In the genomic region with DNA sequence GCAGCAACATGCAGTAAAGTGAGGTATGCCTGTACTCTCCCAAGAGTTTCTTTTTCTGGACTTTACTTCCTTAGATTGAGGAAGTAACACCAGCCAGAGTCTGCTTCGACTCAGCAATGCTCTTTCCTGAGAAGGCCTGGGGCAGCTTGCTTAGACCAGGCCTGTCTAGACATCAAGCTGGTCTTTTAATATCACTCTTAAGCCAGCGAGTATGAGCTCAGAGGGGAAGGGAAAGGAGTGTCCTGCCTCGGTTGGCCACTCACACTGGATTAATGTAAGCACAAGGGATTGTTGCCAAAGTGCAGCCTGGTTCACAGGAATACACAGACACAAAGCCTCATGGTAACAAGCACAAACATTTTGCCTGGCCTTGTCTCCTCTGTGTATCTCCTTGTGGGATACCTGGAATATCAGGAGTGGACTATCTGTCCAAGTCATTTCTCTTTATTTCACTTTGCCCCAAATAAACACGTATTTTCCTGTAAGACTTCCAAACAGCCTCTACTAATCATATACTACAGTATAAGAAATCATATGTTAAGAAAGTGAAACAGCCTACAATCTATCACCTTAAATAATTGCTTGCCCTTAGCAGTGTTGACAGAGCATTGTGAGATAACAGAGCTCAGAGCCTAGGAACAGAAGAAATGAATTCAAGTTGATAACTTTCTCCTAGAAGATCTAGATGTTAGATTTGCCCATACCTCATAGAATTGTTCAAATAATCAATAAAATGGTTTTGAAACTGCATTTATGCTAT, we compare ENCODE assay signal across 17 cellular contexts.
DNase-seq lines count a peak whose midpoint lies in the region; ATAC-seq and TF ChIP-seq lines count a peak whose summit lies in the region.
"Had no signal": no experiment of that assay in that cellular context is flagged by ENCODE, and none has a peak within 500 bp of the region (broad histone marks: within the 10 kb centered on the region; RNA-seq: fewer than 3 reads in every experiment).

No MANE protein-coding gene starts in this region.

- peak overlapping the region; percentile 50 for H2AFZ ChIP-seq in IMR-90 (replicated peaks; ENCODE audit: low read length, poor library complexity)

- CTCF ChIA-PET in IMR-90 (lab: Yijun Ruan, JAX), result interaction anchor here (0.6 kb wide), 1 partner anchor 12 kb away, joined by 3 read pairs; no protein-coding TSS in a partner anchor

- no TSS peak for BruUV-seq in IMR-90 (replicated peaks; lab: Mats Ljungman, UMichigan)

- H4K8ac ChIP-seq in IMR-90 (ENCODE audit: low read depth in 2 of 2, low read length in 2 of 2) (0 out of 4 replicates have a peak overlapping the region, but pooled peaks of 1 of the 2 experiments have one; percentile 34), mesendoderm (ENCODE audit: low read depth, low read length) (no peak overlapping the region)

- no peak overlapping the region for H3K56ac ChIP-seq in IMR-90 (ENCODE audit: extremely low read depth, insufficient read depth, low read length)
- H3K56ac ChIP-seq in mesendoderm (ENCODE audit: low read length), result no peak overlapping the region

- TF ChIP-seq CTCF in IMR-90 (conservative IDR thresholded peaks at IDR 0.05; ENCODE audit: low read depth, low read length) (no peak), brain microvascular endothelial cell (IDR thresholded peaks at IDR 0.05; ENCODE audit: low read depth, low read length, missing control alignments) (no peak)

- no peak overlapping the region; the same call in 1 of the 2 replicates for H4K91ac ChIP-seq in IMR-90 (ENCODE audit: insufficient read depth, low read depth, low read length)

- ATAC-seq in IMR-90 (ENCODE audit: low read depth) (peak; percentile 42), GM18909 (IDR thresholded peaks at IDR 0.05; ENCODE audit: poor library complexity, unreplicated experiment) (no peak)
- ATAC-seq: heart right ventricle; left lobe of liver; natural killer cell treated with Interleukin-12 subunit alpha and Interleukin-12 subunit beta and Interleukin-15 and Interleukin-18, amount 100 ng/mL, for 72 hours had no signal

- 67% methylated on average over 1 of the region's 4 CpGs; no CpG with 5 or more reads in 1 of the 2 experiments for WGBS in IMR-90 (ENCODE audit: extremely low coverage in 2 of 2, insufficient read length in 1 of 2), 2 experiments
- WGBS in mesendoderm (ENCODE audit: extremely low coverage, insufficient coverage, low lambda C conversion rate), result no CpG with 5 or more reads among the region's 4 CpGs

- no peaks in the 10 kb centered on the region for H4K20me1 ChIP-seq in IMR-90 (ENCODE audit: insufficient read depth, low read length)

- H2BK120ac ChIP-seq in IMR-90 (ENCODE audit: low read depth, low read length) (no peak overlapping the region), mesendoderm (ENCODE audit: low read depth, low read length) (no peak overlapping the region)

- TF ChIP-seq RAD21 in IMR-90 (IDR thresholded peaks at IDR 0.05; ENCODE audit: low read length), result no peak

- TF ChIP-seq POLR2A in IMR-90 (IDR thresholded peaks at IDR 0.05; ENCODE audit: low read depth, low read length), result no peak

- POLR2A ChIA-PET in IMR-90 (lab: Charles Lee; ENCODE audit: unreplicated experiment), result no interaction called here

- H4K5ac ChIP-seq in IMR-90 (ENCODE audit: low read depth, low read length) (no peak overlapping the region), mesendoderm (ENCODE audit: low read length) (no peak overlapping the region)

- H3K18ac ChIP-seq in IMR-90 (ENCODE audit: low read depth, low read length), result no peak overlapping the region
- H3K18ac ChIP-seq in mesendoderm (ENCODE audit: low read length), result no peak overlapping the region

- DNase-seq in AML-193 (lab: John Stamatoyannopoulos, UW) (peak; percentile 15 to 37), IMR-90 (peak; percentile 17), brain microvascular endothelial cell (peak; percentile 6), mesendoderm (peak; percentile 4), NCI-H146 (lab: John Stamatoyannopoulos, UW) (no peak), COLO668 (lab: John Stamatoyannopoulos, UW; ENCODE audit: unreplicated experiment) (no peak)
- DNase-seq in stimulated activated CD4-positive, alpha-beta T cell treated with anti-CD3 and anti-CD28 coated beads, Interleukin-1b, Interleukin-23, amount 100 ng/mL, for 48 hours, result no peak
- DNase-seq: activated CD4-positive, alpha-beta T cell treated with anti-CD3 and anti-CD28 coated beads, Interleukin-2, amount 50 U/mL, for 4 hours; adrenal gland; heart right ventricle; NCI-H1048; NCI-H82; Right ventricle myocardium superior; thyroid gland had no signal

- intact Hi-C loops in IMR-90 (cut with micrococcal nuclease), result no loop called here

- no peaks in the 10 kb centered on the region for H3K79me2 ChIP-seq in mesendoderm (ENCODE audit: control insufficient read depth, insufficient read depth, low read length)

- H2BK20ac ChIP-seq in IMR-90 (ENCODE audit: low read depth, low read length), result no peak overlapping the region

- H3K4me3 ChIP-seq in IMR-90 (ENCODE audit: insufficient read depth, low read depth, low read length) (no peak overlapping the region), brain microvascular endothelial cell (ENCODE audit: low read depth, low read length) (no peak overlapping the region), mesendoderm (ENCODE audit: low read length) (no peak overlapping the region)
- H3K4me3 ChIP-seq: adrenal gland, heart right ventricle, thyroid gland had no signal

- 0 out of 2 replicates have a peak overlapping the region, but pooled peaks have one; percentile 25 for H3K14ac ChIP-seq in IMR-90 (replicated peaks; ENCODE audit: low read depth, low read length)

- H3K23ac ChIP-seq in IMR-90 (ENCODE audit: low read depth, low read length) (peak overlapping the region; percentile 52), mesendoderm (ENCODE audit: low read length) (no peak overlapping the region)

- no peaks in the 10 kb centered on the region for H3K79me1 ChIP-seq in IMR-90 (ENCODE audit: low read depth in 1 of 2, low read length in 2 of 2)
- H3K79me1 ChIP-seq in mesendoderm (ENCODE audit: low read length), result no peaks in the 10 kb centered on the region

- H3K4me2 ChIP-seq in IMR-90 (ENCODE audit: low read depth, low read length) (no peak overlapping the region), mesendoderm (ENCODE audit: low read length) (no peak overlapping the region)

- H3K9me3 ChIP-seq in IMR-90 (ENCODE audit: control insufficient read depth, insufficient read depth, low read length), result peaks cover 4% of the 10 kb centered on the region
- H3K9me3 ChIP-seq: thyroid gland had no signal

- H3K4me1 ChIP-seq in IMR-90 (ENCODE audit: control insufficient read depth, insufficient read depth, low read length) (no peaks in the 10 kb centered on the region), mesendoderm (ENCODE audit: control insufficient read depth, low read depth, low read length) (no peaks in the 10 kb centered on the region)
- H3K4me1 ChIP-seq: adrenal gland, heart right ventricle, thyroid gland had no signal

- H3K9me1 ChIP-seq in IMR-90 (ENCODE audit: insufficient read depth, low read length), result peaks cover 3% of the 10 kb centered on the region; the same call in 1 of the 2 replicates

- H3K27ac ChIP-seq in IMR-90 (ENCODE audit: insufficient read depth, low read length), result no peak overlapping the region
- no peak overlapping the region for H3K27ac ChIP-seq in brain microvascular endothelial cell
- no peak overlapping the region for H3K27ac ChIP-seq in mesendoderm (ENCODE audit: low read depth, low read length)
- H3K27ac ChIP-seq: adrenal gland, heart right ventricle, thyroid gland had no signal

- H2BK15ac ChIP-seq in IMR-90 (ENCODE audit: low read depth, low read length), result no peak overlapping the region
- H2BK15ac ChIP-seq in mesendoderm (replicated peaks; ENCODE audit: low read depth), result no peak overlapping the region

- H3K36me3 ChIP-seq in IMR-90 (ENCODE audit: control insufficient read depth, insufficient read depth, low read length), result no peaks in the 10 kb centered on the region
- H3K36me3 ChIP-seq in brain microvascular endothelial cell (replicated peaks), result no peaks in the 10 kb centered on the region
- H3K36me3 ChIP-seq in mesendoderm (ENCODE audit: control insufficient read depth, insufficient read depth, low read length), result no peaks in the 10 kb centered on the region
- H3K36me3 ChIP-seq: adrenal gland, heart right ventricle, thyroid gland had no signal

- H3K4ac ChIP-seq in IMR-90 (ENCODE audit: low read depth, low read length) (peak overlapping the region; percentile 15; the same call in 1 of the 2 replicates), mesendoderm (ENCODE audit: low read depth, low read length) (no peak overlapping the region)

- in situ Hi-C loops in IMR-90 (cut with MboI; ENCODE audit: low sequenced_read_pairs), result no loop called here
- in situ Hi-C loops in brain microvascular endothelial cell (cut with HindIII; ENCODE audit: low pct_ligation_motif_present, low sequenced_read_pairs), result no loop called here

- H2AK5ac ChIP-seq in IMR-90 (ENCODE audit: low read depth, low read length) (no peak overlapping the region), mesendoderm (ENCODE audit: low read length) (no peak overlapping the region)

- H3K27me3 ChIP-seq in IMR-90 (ENCODE audit: control insufficient read depth, insufficient read depth, low read length) (no peaks in the 10 kb centered on the region), brain microvascular endothelial cell (replicated peaks) (no peaks in the 10 kb centered on the region), mesendoderm (ENCODE audit: insufficient read depth, low read length, poor library complexity) (no peaks in the 10 kb centered on the region)
- H3K27me3 ChIP-seq: adrenal gland, thyroid gland had no signal

- no peak overlapping the region for H2BK5ac ChIP-seq in IMR-90 (ENCODE audit: low read depth, low read length, poor library complexity, severe bottlenecking)
- no peak overlapping the region for H2BK5ac ChIP-seq in mesendoderm (ENCODE audit: low read length)

- H3K9ac ChIP-seq in IMR-90 (ENCODE audit: low read depth, low read length) (no peak overlapping the region), mesendoderm (ENCODE audit: low read length) (no peak overlapping the region)

- H2AK9ac ChIP-seq in IMR-90 (replicated peaks; ENCODE audit: low read depth, low read length, poor library complexity), result no peak overlapping the region

- dilution Hi-C loops in IMR-90 (cut with HindIII; ENCODE audit: low sequenced_read_pairs, unreplicated experiment), result no loop called here

TF ChIP-seq in IMR-90, 13 proteins besides CTCF, POLR2A, EP300 and RAD21 (continues in another document):
- TF ChIP-seq MAZ (IDR thresholded peaks at IDR 0.05; ENCODE audit: borderline replicate concordance, low read depth, low read length) (no peak), MAFK (IDR thresholded peaks at IDR 0.05; ENCODE audit: low read depth, low read length) (no peak), RCOR1 (IDR thresholded peaks at IDR 0.05; ENCODE audit: insufficient replicate concordance, low read length) (no peak), MXI1 (IDR thresholded peaks at IDR 0.05; ENCODE audit: borderline replicate concordance, low read depth, low read length) (no peak), RFX5 (IDR thresholded peaks at IDR 0.05; ENCODE audit: low read depth, low read length) (no peak), BHLHE40 (IDR thresholded peaks at IDR 0.05; ENCODE audit: low read depth, low read length) (no peak), FOS (IDR thresholded peaks at IDR 0.05; ENCODE audit: low read depth, low read length) (no peak), SMC3 (IDR thresholded peaks at IDR 0.05; ENCODE audit: low read depth, low read length) (no peak)

Comparison
In these comparisons a context has a peak if more than half of its experiments do, and no peak if none do; other contexts are left out.
1. DNase-seq: peak in AML-193 (2 of 2), IMR-90 (single experiment), brain microvascular endothelial cell (single experiment) and mesendoderm (single experiment); none in NCI-H146 (single experiment), COLO668 (single experiment) and stimulated activated CD4-positive, alpha-beta T cell treated with anti-CD3 and anti-CD28 coated beads, Interleukin-1b, Interleukin-23, amount 100 ng/mL, for 48 hours (single experiment).